8 cellular contexts compared by ENCODE assay signal in the genomic region with DNA sequence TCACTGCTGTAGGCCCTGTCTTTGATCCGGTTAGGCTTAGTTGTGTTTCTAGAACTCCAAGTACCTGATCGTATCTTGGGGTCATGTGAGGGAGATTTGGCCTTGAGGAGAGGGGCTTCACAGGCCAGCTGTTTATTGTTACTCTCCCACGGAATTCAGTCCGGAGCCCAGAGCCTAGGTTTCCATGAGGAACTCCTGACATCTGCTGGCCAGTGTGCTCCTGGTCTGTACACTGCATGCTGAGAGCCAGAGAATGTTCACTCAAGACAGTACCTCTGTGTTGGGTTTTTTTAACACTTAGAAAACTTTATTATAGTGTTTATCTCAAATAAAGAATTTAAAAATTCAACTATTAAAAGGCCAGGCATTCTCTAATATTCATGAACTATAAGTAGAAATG.
DNase-seq lines count a peak whose midpoint lies in the region; ATAC-seq and TF ChIP-seq lines count a peak whose summit lies in the region.

No MANE protein-coding gene starts in this region.

- DNase-seq in DMS 273 (lab: John Stamatoyannopoulos, UW; ENCODE audit: unreplicated experiment): peak; percentile 49
- DNase-seq in DMS 273 treated with DMSO at 0.1 percent for 48 hours (lab: John Stamatoyannopoulos, UW): no peak
- peak; percentile 56 to 57 for DNase-seq in hippocampal formation (lab: John Stamatoyannopoulos, UW)
- DNase-seq in tibial artery: no peak
- DNase-seq in stomach: no peak
- DNase-seq in foreskin melanocyte: no peak

- ATAC-seq in HG03095 (IDR thresholded peaks at IDR 0.05; ENCODE audit: unreplicated experiment): no peak

- H3K4me3 ChIP-seq in tibial artery: no peak overlapping the region
- no peak overlapping the region for H3K4me3 ChIP-seq in stomach

- no peaks in the 10 kb centered on the region for H3K9me3 ChIP-seq in tibial artery
- no peaks in the 10 kb centered on the region for H3K9me3 ChIP-seq in stomach

- peak; percentile 49 for TF ChIP-seq CTCF in VCaP (conservative IDR thresholded peaks at IDR 0.05)
- peak; percentile 35 to 51 for TF ChIP-seq CTCF in tibial artery (IDR thresholded peaks at IDR 0.05)
- TF ChIP-seq CTCF in stomach (IDR thresholded peaks at IDR 0.05): peak in 1 of 7 experiments; percentile 29

- H3K27me3 ChIP-seq in tibial artery: no peaks in the 10 kb centered on the region
- H3K27me3 ChIP-seq in stomach: no peaks in the 10 kb centered on the region

- intact Hi-C loops in tibial artery (cut with DNase I; ENCODE audit: low total_unique reads): no loop called here
- intact Hi-C loops in stomach (cut with DNase I; ENCODE audit: low total_unique reads): no loop called here

- TF ChIP-seq POLR2A in stomach (IDR thresholded peaks at IDR 0.05): no peak

- H3K4me1 ChIP-seq in tibial artery (peaks cover 0 to 36% (median 23%) of the 10 kb centered on the region in 4 donors), stomach (peaks cover 0 to 19% (median 9%) of the 10 kb centered on the region in 4 donors)

- TF ChIP-seq EP300 in stomach (IDR thresholded peaks at IDR 0.05): no peak

- H3K36me3 ChIP-seq in tibial artery (no peaks in the 10 kb centered on the region), stomach (no peaks in the 10 kb centered on the region)

- H3K27ac ChIP-seq in VCaP: no peak overlapping the region
- no peak overlapping the region for H3K27ac ChIP-seq in tibial artery
- H3K27ac ChIP-seq in stomach: no peak overlapping the region

- WGBS in stomach, 5 donors: 28 to 37% (median 31%) methylated on average over 4 of the region's 4 CpGs

Comparison
In these comparisons a context has a peak if more than half of its experiments do, and no peak if none do; other contexts are left out.
1. DNase-seq: peak in DMS 273 (single experiment) and hippocampal formation (2 of 2); none in DMS 273 treated with DMSO at 0.1 percent for 48 hours (single experiment), tibial artery (0 of 2), stomach (single experiment) and foreskin melanocyte (single experiment).